ENCODE assay signal across 29 cellular contexts in the genomic region with DNA sequence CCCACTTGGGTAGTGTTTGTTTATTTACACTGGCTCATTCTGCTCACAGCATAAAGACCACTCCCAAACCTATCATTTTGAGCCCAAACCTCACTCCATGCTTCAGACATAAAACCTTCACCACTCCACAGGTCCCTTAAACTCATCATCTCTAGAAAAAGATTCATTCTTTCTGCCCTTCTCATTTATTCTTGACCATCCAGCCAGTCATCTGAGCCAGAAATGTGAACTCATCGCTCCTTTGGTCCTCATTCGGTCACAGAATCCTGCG.
"Had no signal": no experiment of that assay in that cellular context is flagged by ENCODE, and none has a peak within 500 bp of the region (broad histone marks: within the 10 kb centered on the region; RNA-seq: fewer than 3 reads in every experiment).

No MANE protein-coding gene starts in this region.

- H3K9me3 ChIP-seq: gastroesophageal sphincter, pancreas, psoas muscle, sigmoid colon, tibial artery, upper lobe of right lung had no signal

- H3K27me3 Mint-ChIP-seq: activated CD4-positive, alpha-beta T cell treated with anti-CD3 and anti-CD28 coated beads for 36 hours; activated CD8-positive, alpha-beta memory T cell treated with anti-CD3 and anti-CD28 coated beads, Interleukin-2, amount 10 ng/mL, durations not matched to agents 7 days and 5 days; activated naive CD4-positive, alpha-beta T cell treated with anti-CD3 and anti-CD28 coated beads, Interleukin-2, amount 50 U/mL, for 24 hours; activated naive CD8-positive, alpha-beta T cell treated with anti-CD3 and anti-CD28 coated beads, Interleukin-2, amount 50 U/mL, for 24 hours; effector memory CD8-positive, alpha-beta T cell; naive thymus-derived CD4-positive, alpha-beta T cell; stimulated activated naive CD8-positive, alpha-beta T cell treated with anti-CD3 and anti-CD28 coated beads, Interleukin-15, amount 100 ng/mL, for 72 hours had no signal

- H3K4me1 ChIP-seq: gastroesophageal sphincter, pancreas, psoas muscle, sigmoid colon, tibial artery, upper lobe of right lung had no signal

- H3K4me1 Mint-ChIP-seq: neural crest cell; stimulated activated naive CD8-positive, alpha-beta T cell treated with anti-CD3 and anti-CD28 coated beads, Interleukin-15, amount 100 ng/mL, for 72 hours had no signal

- H3K27ac ChIP-seq: gastroesophageal sphincter, hepatocyte, pancreas, psoas muscle, sigmoid colon, tibial artery, upper lobe of right lung had no signal

- H3K4me3 ChIP-seq: gastroesophageal sphincter, hepatocyte, pancreas, psoas muscle, sigmoid colon, tibial artery, upper lobe of right lung had no signal

- H3K9me3 Mint-ChIP-seq: activated naive CD4-positive, alpha-beta T cell treated with anti-CD3 and anti-CD28 coated beads, Interleukin-2, amount 50 U/mL, for 24 hours; activated naive CD8-positive, alpha-beta T cell treated with anti-CD3 and anti-CD28 coated beads, Interleukin-2, amount 50 U/mL, for 24 hours; activated T-helper 2 cell treated with anti-CD3 and anti-CD28 coated beads, Interferon-gamma antibody, Interleukin-2, Interleukin-4, amounts not matched to agents 10 μg/mL and 5 μg/mL and 100 μg/mL, durations not matched to agents 14 hours and 24 hours and 36 hours; effector memory CD8-positive, alpha-beta T cell; mesothelial cell of epicardium; naive thymus-derived CD4-positive, alpha-beta T cell; neural crest cell; stimulated activated effector memory CD8-positive, alpha-beta T cell treated with anti-CD3 and anti-CD28 coated beads, Interleukin-12 subunit alpha, Interleukin-12 subunit beta, amount 100 ng/mL, for 72 hours; stimulated activated naive CD8-positive, alpha-beta T cell treated with anti-CD3 and anti-CD28 coated beads, Interleukin-15, amount 100 ng/mL, for 72 hours had no signal

- DNase-seq: activated CD4-positive, alpha-beta T cell treated with anti-CD3 and anti-CD28 coated beads for 36 hours; activated CD4-positive, CD25-positive, alpha-beta regulatory T cell; activated CD8-positive, alpha-beta memory T cell treated with anti-CD3 and anti-CD28 coated beads, Interleukin-2, amount 10 ng/mL, durations not matched to agents 7 days and 5 days; activated CD8-positive, alpha-beta T cell treated with anti-CD3 and anti-CD28 coated beads, Interleukin-2, amount 10 ng/mL, durations not matched to agents 7 days and 5 days; activated naive CD8-positive, alpha-beta T cell treated with anti-CD3 and anti-CD28 coated beads, Interleukin-2, amount 50 U/mL, for 24 hours; activated T-cell treated with anti-CD3 and anti-CD28 coated beads, Interleukin-2, amount 50 U/mL, for 48 hours; amygdala; caudate nucleus; cortex of kidney; effector memory CD8-positive, alpha-beta T cell; left colon; mammary epithelial cell; naive thymus-derived CD4-positive, alpha-beta T cell; nucleus accumbens; pancreas; psoas muscle; sigmoid colon; small intestine; stimulated activated CD4-positive, alpha-beta T cell treated with anti-CD3 and anti-CD28 coated beads, Interleukin-4, amount 100 ng/mL, for 24 hours; stimulated activated naive CD8-positive, alpha-beta T cell treated with anti-CD3 and anti-CD28 coated beads, Interleukin-15, amount 100 ng/mL, for 72 hours; tibial artery; upper lobe of right lung had no signal

- H3K4me3 Mint-ChIP-seq: activated CD4-positive, alpha-beta T cell treated with anti-CD3 and anti-CD28 coated beads for 36 hours; activated CD8-positive, alpha-beta memory T cell treated with anti-CD3 and anti-CD28 coated beads, Interleukin-2, amount 10 ng/mL, durations not matched to agents 7 days and 5 days; activated CD8-positive, alpha-beta T cell treated with anti-CD3 and anti-CD28 coated beads, Interleukin-2, amount 10 ng/mL, durations not matched to agents 7 days and 5 days; activated naive CD4-positive, alpha-beta T cell treated with anti-CD3 and anti-CD28 coated beads, Interleukin-2, amount 50 U/mL, for 24 hours; activated naive CD8-positive, alpha-beta T cell treated with anti-CD3 and anti-CD28 coated beads, Interleukin-2, amount 50 U/mL, for 24 hours; effector memory CD8-positive, alpha-beta T cell; mesothelial cell of epicardium; naive thymus-derived CD4-positive, alpha-beta T cell; neural crest cell; stimulated activated effector memory CD8-positive, alpha-beta T cell treated with anti-CD3 and anti-CD28 coated beads, Interleukin-12 subunit alpha, Interleukin-12 subunit beta, amount 100 ng/mL, for 72 hours; stimulated activated naive CD8-positive, alpha-beta T cell treated with anti-CD3 and anti-CD28 coated beads, Interleukin-15, amount 100 ng/mL, for 72 hours had no signal

- H3K27ac Mint-ChIP-seq: activated CD4-positive, alpha-beta T cell treated with anti-CD3 and anti-CD28 coated beads for 36 hours; activated CD8-positive, alpha-beta memory T cell treated with anti-CD3 and anti-CD28 coated beads, Interleukin-2, amount 10 ng/mL, durations not matched to agents 7 days and 5 days; activated CD8-positive, alpha-beta T cell treated with anti-CD3 and anti-CD28 coated beads, Interleukin-2, amount 10 ng/mL, durations not matched to agents 7 days and 5 days; activated naive CD4-positive, alpha-beta T cell treated with anti-CD3 and anti-CD28 coated beads, Interleukin-2, amount 50 U/mL, for 24 hours; activated naive CD8-positive, alpha-beta T cell treated with anti-CD3 and anti-CD28 coated beads, Interleukin-2, amount 50 U/mL, for 24 hours; activated T-helper 2 cell treated with anti-CD3 and anti-CD28 coated beads, Interferon-gamma antibody, Interleukin-2, Interleukin-4, amounts not matched to agents 10 μg/mL and 5 μg/mL and 100 μg/mL, durations not matched to agents 14 hours and 24 hours and 36 hours; effector memory CD8-positive, alpha-beta T cell; mesothelial cell of epicardium; naive thymus-derived CD4-positive, alpha-beta T cell; stimulated activated effector memory CD8-positive, alpha-beta T cell treated with anti-CD3 and anti-CD28 coated beads, Interleukin-12 subunit alpha, Interleukin-12 subunit beta, amount 100 ng/mL, for 72 hours had no signal

- H3K27me3 ChIP-seq: gastroesophageal sphincter, hepatocyte, pancreas, sigmoid colon, tibial artery, upper lobe of right lung had no signal
